In the genomic region with DNA sequence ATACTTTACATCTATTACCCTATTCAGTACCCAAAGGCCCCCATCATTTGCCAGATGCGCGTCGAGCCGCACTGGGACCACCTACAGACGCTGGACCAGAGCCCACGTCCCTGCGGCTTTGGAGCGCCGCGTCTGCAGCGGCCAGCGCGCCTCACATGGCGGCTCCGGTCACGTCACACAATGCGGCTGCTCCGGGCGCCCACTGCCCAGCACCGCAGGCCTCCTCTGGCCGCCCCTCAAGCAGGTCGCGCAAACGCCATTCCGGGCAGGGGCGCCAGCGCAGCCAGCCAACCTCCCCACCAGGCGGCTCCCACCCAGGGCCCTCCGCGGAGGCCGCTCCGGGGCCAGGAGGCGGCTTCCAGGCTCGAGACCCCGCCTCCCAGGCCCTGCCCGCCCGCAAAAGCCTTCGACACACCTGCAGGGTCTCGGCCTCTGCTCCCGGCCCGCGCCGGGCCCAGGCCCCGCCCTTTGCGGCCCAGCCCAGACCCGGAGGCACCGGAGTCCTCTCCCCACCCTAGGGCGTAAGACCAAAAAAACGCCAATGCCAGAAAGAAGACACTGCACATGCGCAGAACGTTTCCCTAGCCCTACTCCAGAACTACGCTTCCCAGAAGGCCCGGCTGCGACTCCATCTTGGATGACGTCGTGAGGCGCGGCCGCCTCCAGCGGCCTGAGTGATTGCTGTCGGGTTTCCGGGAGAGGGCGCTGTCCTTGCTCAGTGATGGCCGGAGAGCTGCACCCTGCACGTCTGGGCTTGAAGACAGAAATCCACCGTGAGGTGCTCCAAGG, we compare ENCODE assay signal across 1 cellular context.
TF ChIP-seq lines count a peak whose summit lies in the region.

Gene ZNF25, minus strand, starts transcription at position 557 of the 789 bp plus-strand sequence. CDS start 4,925 bp downstream, outside the sequence.

TF ChIP-seq in HepG2, 621 proteins besides CTCF, POLR2A, EP300 and RAD21 (continued from another document and continues in another):
- TF ChIP-seq, protein P1, sequence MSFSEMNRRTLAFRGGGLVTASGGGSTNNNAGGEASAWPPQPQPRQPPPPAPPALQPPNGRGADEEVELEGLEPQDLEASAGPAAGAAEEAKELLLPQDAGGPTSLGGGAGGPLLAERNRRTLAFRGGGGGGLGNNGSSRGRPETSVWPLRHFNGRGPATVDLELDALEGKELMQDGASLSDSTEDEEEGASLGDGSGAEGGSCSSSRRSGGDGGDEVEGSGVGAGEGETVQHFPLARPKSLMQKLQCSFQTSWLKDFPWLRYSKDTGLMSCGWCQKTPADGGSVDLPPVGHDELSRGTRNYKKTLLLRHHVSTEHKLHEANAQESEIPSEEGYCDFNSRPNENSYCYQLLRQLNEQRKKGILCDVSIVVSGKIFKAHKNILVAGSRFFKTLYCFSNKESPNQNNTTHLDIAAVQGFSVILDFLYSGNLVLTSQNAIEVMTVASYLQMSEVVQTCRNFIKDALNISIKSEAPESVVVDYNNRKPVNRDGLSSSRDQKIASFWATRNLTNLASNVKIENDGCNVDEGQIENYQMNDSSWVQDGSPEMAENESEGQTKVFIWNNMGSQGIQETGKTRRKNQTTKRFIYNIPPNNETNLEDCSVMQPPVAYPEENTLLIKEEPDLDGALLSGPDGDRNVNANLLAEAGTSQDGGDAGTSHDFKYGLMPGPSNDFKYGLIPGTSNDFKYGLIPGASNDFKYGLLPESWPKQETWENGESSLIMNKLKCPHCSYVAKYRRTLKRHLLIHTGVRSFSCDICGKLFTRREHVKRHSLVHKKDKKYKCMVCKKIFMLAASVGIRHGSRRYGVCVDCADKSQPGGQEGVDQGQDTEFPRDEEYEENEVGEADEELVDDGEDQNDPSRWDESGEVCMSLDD (CRISPR knock-in tag; IDR thresholded peaks at IDR 0.05; ENCODE audit: borderline replicate concordance): peak; percentile 39; the same call in 1 of the 2 replicates
- TF ChIP-seq FOXC1 (CRISPR knock-in tag; IDR thresholded peaks at IDR 0.05; ENCODE audit: borderline replicate concordance) (peak; percentile 25; the same call in 1 of the 2 replicates), SNAPC2 (CRISPR knock-in tag; IDR thresholded peaks at IDR 0.05) (no peak), HMGXB4 (CRISPR knock-in tag; IDR thresholded peaks at IDR 0.05; ENCODE audit: borderline replicate concordance in 1 of 2, low read depth in 1 of 2) (peak; percentile 86 to 95; a peak in 3 of 4 replicates), CEBPG (CRISPR knock-in tag; IDR thresholded peaks at IDR 0.05) (no peak), IRX3 (CRISPR knock-in tag; IDR thresholded peaks at IDR 0.05; ENCODE audit: borderline replicate concordance, low read depth) (no peak), ZNF253 (CRISPR knock-in tag; IDR thresholded peaks at IDR 0.05; ENCODE audit: borderline replicate concordance) (no peak), HIC2 (CRISPR knock-in tag; IDR thresholded peaks at IDR 0.05; ENCODE audit: low read depth) (no peak), NR3C1 (CRISPR knock-in tag; IDR thresholded peaks at IDR 0.05) (no peak), ZNF597 (CRISPR knock-in tag; IDR thresholded peaks at IDR 0.05) (no peak), NFIC (IDR thresholded peaks at IDR 0.05; ENCODE audit: low read length) (0 out of 2 replicates have a peak, but pooled peaks have one; percentile 22), CREM (IDR thresholded peaks at IDR 0.05) (peak; percentile 96), CREM (CRISPR knock-in tag; IDR thresholded peaks at IDR 0.05) (0 out of 2 replicates have a peak, but pooled peaks have one; percentile 23), REPIN1 (CRISPR knock-in tag; IDR thresholded peaks at IDR 0.05; ENCODE audit: borderline replicate concordance, low read depth) (no peak; the same call in 1 of the 2 replicates), ZNF260 (CRISPR knock-in tag; IDR thresholded peaks at IDR 0.05; ENCODE audit: borderline replicate concordance, low read depth) (no peak), TBX2 (CRISPR knock-in tag; IDR thresholded peaks at IDR 0.05; ENCODE audit: borderline replicate concordance) (peak; percentile 84), SETDB1 (CRISPR knock-in tag; IDR thresholded peaks at IDR 0.05; ENCODE audit: borderline replicate concordance) (no peak), THYN1 (CRISPR knock-in tag; IDR thresholded peaks at IDR 0.05; ENCODE audit: borderline replicate concordance, low read depth) (no peak), TCF7 (IDR thresholded peaks at IDR 0.05; ENCODE audit: low read depth) (no peak), ZBTB3 (CRISPR knock-in tag; IDR thresholded peaks at IDR 0.05; ENCODE audit: borderline replicate concordance, low read depth) (0 out of 2 replicates have a peak, but pooled peaks have one; percentile 64), ZNF782 (CRISPR knock-in tag; IDR thresholded peaks at IDR 0.05; ENCODE audit: borderline replicate concordance) (0 out of 2 replicates have a peak, but pooled peaks have one; percentile 35), MBD4 (IDR thresholded peaks at IDR 0.05; ENCODE audit: borderline replicate concordance, low read length) (no peak), KDM3A (CRISPR knock-in tag; IDR thresholded peaks at IDR 0.05; ENCODE audit: low read depth) (peak; percentile 31; the same call in 1 of the 2 replicates), MAF1 (CRISPR knock-in tag; IDR thresholded peaks at IDR 0.05; ENCODE audit: borderline replicate concordance) (no peak), PPARG (CRISPR knock-in tag; conservative IDR thresholded peaks at IDR 0.05) (no peak), ZBTB34 (CRISPR knock-in tag; IDR thresholded peaks at IDR 0.05) (peak; percentile 69), DRAP1 (CRISPR knock-in tag; IDR thresholded peaks at IDR 0.05) (no peak; the same call in 1 of the 2 replicates)
- TF ChIP-seq, protein P2, sequence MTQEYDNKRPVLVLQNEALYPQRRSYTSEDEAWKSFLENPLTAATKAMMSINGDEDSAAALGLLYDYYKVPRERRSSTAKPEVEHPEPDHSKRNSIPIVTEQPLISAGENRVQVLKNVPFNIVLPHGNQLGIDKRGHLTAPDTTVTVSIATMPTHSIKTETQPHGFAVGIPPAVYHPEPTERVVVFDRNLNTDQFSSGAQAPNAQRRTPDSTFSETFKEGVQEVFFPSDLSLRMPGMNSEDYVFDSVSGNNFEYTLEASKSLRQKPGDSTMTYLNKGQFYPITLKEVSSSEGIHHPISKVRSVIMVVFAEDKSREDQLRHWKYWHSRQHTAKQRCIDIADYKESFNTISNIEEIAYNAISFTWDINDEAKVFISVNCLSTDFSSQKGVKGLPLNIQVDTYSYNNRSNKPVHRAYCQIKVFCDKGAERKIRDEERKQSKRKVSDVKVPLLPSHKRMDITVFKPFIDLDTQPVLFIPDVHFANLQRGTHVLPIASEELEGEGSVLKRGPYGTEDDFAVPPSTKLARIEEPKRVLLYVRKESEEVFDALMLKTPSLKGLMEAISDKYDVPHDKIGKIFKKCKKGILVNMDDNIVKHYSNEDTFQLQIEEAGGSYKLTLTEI (CRISPR knock-in tag; conservative IDR thresholded peaks at IDR 0.05): no peak
- TF ChIP-seq, protein P3, sequence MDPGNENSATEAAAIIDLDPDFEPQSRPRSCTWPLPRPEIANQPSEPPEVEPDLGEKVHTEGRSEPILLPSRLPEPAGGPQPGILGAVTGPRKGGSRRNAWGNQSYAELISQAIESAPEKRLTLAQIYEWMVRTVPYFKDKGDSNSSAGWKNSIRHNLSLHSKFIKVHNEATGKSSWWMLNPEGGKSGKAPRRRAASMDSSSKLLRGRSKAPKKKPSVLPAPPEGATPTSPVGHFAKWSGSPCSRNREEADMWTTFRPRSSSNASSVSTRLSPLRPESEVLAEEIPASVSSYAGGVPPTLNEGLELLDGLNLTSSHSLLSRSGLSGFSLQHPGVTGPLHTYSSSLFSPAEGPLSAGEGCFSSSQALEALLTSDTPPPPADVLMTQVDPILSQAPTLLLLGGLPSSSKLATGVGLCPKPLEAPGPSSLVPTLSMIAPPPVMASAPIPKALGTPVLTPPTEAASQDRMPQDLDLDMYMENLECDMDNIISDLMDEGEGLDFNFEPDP (CRISPR knock-in tag; conservative IDR thresholded peaks at IDR 0.05): no peak
- TF ChIP-seq, protein P4, sequence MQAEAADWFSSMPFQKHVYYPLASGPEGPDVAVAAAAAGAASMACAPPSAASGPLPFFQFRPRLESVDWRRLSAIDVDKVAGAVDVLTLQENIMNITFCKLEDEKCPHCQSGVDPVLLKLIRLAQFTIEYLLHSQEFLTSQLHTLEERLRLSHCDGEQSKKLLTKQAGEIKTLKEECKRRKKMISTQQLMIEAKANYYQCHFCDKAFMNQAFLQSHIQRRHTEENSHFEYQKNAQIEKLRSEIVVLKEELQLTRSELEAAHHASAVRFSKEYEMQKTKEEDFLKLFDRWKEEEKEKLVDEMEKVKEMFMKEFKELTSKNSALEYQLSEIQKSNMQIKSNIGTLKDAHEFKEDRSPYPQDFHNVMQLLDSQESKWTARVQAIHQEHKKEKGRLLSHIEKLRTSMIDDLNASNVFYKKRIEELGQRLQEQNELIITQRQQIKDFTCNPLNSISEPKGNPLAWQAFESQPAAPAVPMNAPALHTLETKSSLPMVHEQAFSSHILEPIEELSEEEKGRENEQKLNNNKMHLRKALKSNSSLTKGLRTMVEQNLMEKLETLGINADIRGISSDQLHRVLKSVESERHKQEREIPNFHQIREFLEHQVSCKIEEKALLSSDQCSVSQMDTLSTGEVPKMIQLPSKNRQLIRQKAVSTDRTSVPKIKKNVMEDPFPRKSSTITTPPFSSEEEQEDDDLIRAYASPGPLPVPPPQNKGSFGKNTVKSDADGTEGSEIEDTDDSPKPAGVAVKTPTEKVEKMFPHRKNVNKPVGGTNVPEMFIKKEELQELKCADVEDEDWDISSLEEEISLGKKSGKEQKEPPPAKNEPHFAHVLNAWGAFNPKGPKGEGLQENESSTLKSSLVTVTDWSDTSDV (CRISPR knock-in tag; IDR thresholded peaks at IDR 0.05): peak; percentile 77; the same call in 1 of the 2 replicates
- TF ChIP-seq, protein P5, sequence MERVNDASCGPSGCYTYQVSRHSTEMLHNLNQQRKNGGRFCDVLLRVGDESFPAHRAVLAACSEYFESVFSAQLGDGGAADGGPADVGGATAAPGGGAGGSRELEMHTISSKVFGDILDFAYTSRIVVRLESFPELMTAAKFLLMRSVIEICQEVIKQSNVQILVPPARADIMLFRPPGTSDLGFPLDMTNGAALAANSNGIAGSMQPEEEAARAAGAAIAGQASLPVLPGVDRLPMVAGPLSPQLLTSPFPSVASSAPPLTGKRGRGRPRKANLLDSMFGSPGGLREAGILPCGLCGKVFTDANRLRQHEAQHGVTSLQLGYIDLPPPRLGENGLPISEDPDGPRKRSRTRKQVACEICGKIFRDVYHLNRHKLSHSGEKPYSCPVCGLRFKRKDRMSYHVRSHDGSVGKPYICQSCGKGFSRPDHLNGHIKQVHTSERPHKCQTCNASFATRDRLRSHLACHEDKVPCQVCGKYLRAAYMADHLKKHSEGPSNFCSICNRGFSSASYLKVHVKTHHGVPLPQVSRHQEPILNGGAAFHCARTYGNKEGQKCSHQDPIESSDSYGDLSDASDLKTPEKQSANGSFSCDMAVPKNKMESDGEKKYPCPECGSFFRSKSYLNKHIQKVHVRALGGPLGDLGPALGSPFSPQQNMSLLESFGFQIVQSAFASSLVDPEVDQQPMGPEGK (CRISPR knock-in tag; IDR thresholded peaks at IDR 0.05): peak; percentile 57; the same call in 1 of the 2 replicates
